In genomic region chr9:114331229-114332195, GRCh38 we compare ENCODE assay signal across 10 cellular contexts. TPM values are rescaled to one million over a fixed set of nuclear protein-coding genes. Genes with fewer than 3 reads are reported as not detected.
A peak's percentile ranks its signal among the peaks of the same experiment; 100 is the strongest.
DNase-seq lines count a peak whose midpoint lies in the region; ATAC-seq and TF ChIP-seq lines count a peak whose summit lies in the region.
"Not testable (repeated sequence)": the region's sequence is repeated elsewhere in the genome, so short reads cannot be mapped to it uniquely, and the experiment has no call there.
"Had no signal": no experiment of that assay in that cellular context is flagged by ENCODE, and none has a peak within 500 bp of the region (broad histone marks: within the 10 kb centered on the region; RNA-seq: fewer than 3 reads in every experiment).

No MANE protein-coding gene starts in this region.

- intact Hi-C loops in activated B cell treated with CpG ODN at 0.5 μM for 24 hours (cut with micrococcal nuclease); left cardiac atrium (cut with DNase I): not testable (repeated sequence)
- intact Hi-C loops in mucosa of descending colon (cut with DNase I, micrococcal nuclease): loop anchor here in 1 of 2 donors (10.0 kb wide), 1 partner anchor 323 kb away; the partner anchor contains the start of gene TEX53

- peak overlapping the region in 4 of 7 donors; percentile 20 to 72 (median 36) for H3K4me3 Mint-ChIP-seq in CD8-positive, alpha-beta memory T cell
- not testable (repeated sequence) for H3K4me3 Mint-ChIP-seq in activated B cell treated with CpG ODN at 0.5 μM for 24 hours; activated T-cell treated with anti-CD3 and anti-CD28 coated beads, Interleukin-2, amount 50 U/mL, for 24 hours; activated naive CD8-positive, alpha-beta T cell treated with anti-CD3 and anti-CD28 coated beads, Interleukin-2, amount 50 U/mL, for 24 hours; stimulated activated naive B cell treated with anti-CD40 and anti-IgM and Interleukin-4, amounts not matched to agents 10 μg/mL and 1 μg/mL and 100 μg/mL, for 72 hours

- H3K4me1 ChIP-seq in CD8-positive, alpha-beta memory T cell (ENCODE audit: insufficient read depth, low read length); mucosa of descending colon (ENCODE audit: low read depth): not testable (repeated sequence)

- not testable (repeated sequence) for H3K27ac ChIP-seq in CD8-positive, alpha-beta memory T cell (ENCODE audit: low read depth, low read length)

- ATAC-seq in activated B cell treated with CpG ODN at 0.5 μM for 24 hours (ENCODE audit: low read depth): peak; percentile 23
- ATAC-seq in activated naive CD8-positive, alpha-beta T cell treated with anti-CD3 and anti-CD28 coated beads, Interleukin-2, amount 50 U/mL, for 24 hours: peak; percentile 9
- ATAC-seq in left cardiac atrium: not testable (repeated sequence)
- peak; percentile 15 for ATAC-seq in mucosa of descending colon
- ATAC-seq in stimulated activated naive B cell treated with anti-CD40 and anti-IgM and Interleukin-4, amounts not matched to agents 10 μg/mL and 1 μg/mL and 100 μg/mL, for 72 hours (replicated peaks): peak; percentile 23 to 32

- H3K36me3 ChIP-seq in CD8-positive, alpha-beta memory T cell (ENCODE audit: insufficient read depth, low read length); mucosa of descending colon (ENCODE audit: low read depth): not testable (repeated sequence)

- H3K9me3 ChIP-seq in CD8-positive, alpha-beta memory T cell (ENCODE audit: low read length); mucosa of descending colon: not testable (repeated sequence)

- not testable (repeated sequence) for H3K27me3 ChIP-seq in CD8-positive, alpha-beta memory T cell (ENCODE audit: insufficient read depth, low read length, poor library complexity, severe bottlenecking)

- not testable (repeated sequence) for H3K27me3 Mint-ChIP-seq in CD8-positive, alpha-beta memory T cell; activated B cell treated with CpG ODN at 0.5 μM for 24 hours; activated T-cell treated with anti-CD3 and anti-CD28 coated beads, Interleukin-2, amount 50 U/mL, for 24 hours; activated naive CD8-positive, alpha-beta T cell treated with anti-CD3 and anti-CD28 coated beads, Interleukin-2, amount 50 U/mL, for 24 hours; stimulated activated naive B cell treated with anti-CD40 and anti-IgM and Interleukin-4, amounts not matched to agents 10 μg/mL and 1 μg/mL and 100 μg/mL, for 72 hours

- peak overlapping the region in 5 of 8 donors; percentile 35 to 80 (median 68) for H3K27ac Mint-ChIP-seq in CD8-positive, alpha-beta memory T cell
- peak overlapping the region; percentile 30 for H3K27ac Mint-ChIP-seq in activated B cell treated with CpG ODN at 0.5 μM for 24 hours
- peak overlapping the region; percentile 9 for H3K27ac Mint-ChIP-seq in activated T-cell treated with anti-CD3 and anti-CD28 coated beads, Interleukin-2, amount 50 U/mL, for 24 hours
- H3K27ac Mint-ChIP-seq in activated naive CD8-positive, alpha-beta T cell treated with anti-CD3 and anti-CD28 coated beads, Interleukin-2, amount 50 U/mL, for 24 hours: not testable (repeated sequence)
- H3K27ac Mint-ChIP-seq in stimulated activated naive B cell treated with anti-CD40 and anti-IgM and Interleukin-4, amounts not matched to agents 10 μg/mL and 1 μg/mL and 100 μg/mL, for 72 hours: peak overlapping the region; percentile 75

- DNase-seq in CD8-positive, alpha-beta memory T cell; activated B cell treated with CpG ODN at 0.5 μM for 24 hours; activated T-cell treated with anti-CD3 and anti-CD28 coated beads, Interleukin-2, amount 50 U/mL, for 24 hours; activated naive CD8-positive, alpha-beta T cell treated with anti-CD3 and anti-CD28 coated beads, Interleukin-2, amount 50 U/mL, for 24 hours; stimulated activated naive B cell treated with anti-CD40 and anti-IgM and Interleukin-4, amounts not matched to agents 10 μg/mL and 1 μg/mL and 100 μg/mL, for 72 hours: not testable (repeated sequence)
- DNase-seq in left cardiac atrium: peak; percentile 12
- peak in 1 of 3 donors; percentile 33 for DNase-seq in mucosa of descending colon

- H3K9me3 Mint-ChIP-seq in CD8-positive, alpha-beta memory T cell; activated B cell treated with CpG ODN at 0.5 μM for 24 hours; activated T-cell treated with anti-CD3 and anti-CD28 coated beads, Interleukin-2, amount 50 U/mL, for 24 hours; activated naive CD8-positive, alpha-beta T cell treated with anti-CD3 and anti-CD28 coated beads, Interleukin-2, amount 50 U/mL, for 24 hours; stimulated activated naive B cell treated with anti-CD40 and anti-IgM and Interleukin-4, amounts not matched to agents 10 μg/mL and 1 μg/mL and 100 μg/mL, for 72 hours: not testable (repeated sequence)

- TF ChIP-seq CTCF in activated B cell treated with CpG ODN at 0.5 μM for 24 hours (IDR thresholded peaks at IDR 0.05); mucosa of descending colon (IDR thresholded peaks at IDR 0.05): not testable (repeated sequence)

- CTCF ChIA-PET in CD8-positive, alpha-beta memory T cell (lab: Charles Lee): interaction anchor here (1.2 kb wide), 1 partner anchor 53 kb away, joined by 3 read pairs; no protein-coding TSS in a partner anchor
- CTCF ChIA-PET in activated B cell treated with CpG ODN at 0.5 μM for 24 hours (lab: Charles Lee): not testable (repeated sequence)

- peaks cover 18 to 28% (median 22%) of the 10 kb centered on the region in 3 donors for H3K4me1 Mint-ChIP-seq in CD8-positive, alpha-beta memory T cell
- not testable (repeated sequence) for H3K4me1 Mint-ChIP-seq in activated B cell treated with CpG ODN at 0.5 μM for 24 hours; activated naive CD8-positive, alpha-beta T cell treated with anti-CD3 and anti-CD28 coated beads, Interleukin-2, amount 50 U/mL, for 24 hours
- peaks cover 16% of the 10 kb centered on the region for H3K4me1 Mint-ChIP-seq in activated T-cell treated with anti-CD3 and anti-CD28 coated beads, Interleukin-2, amount 50 U/mL, for 24 hours (ENCODE audit: low read depth)
- H3K4me1 Mint-ChIP-seq in stimulated activated naive B cell treated with anti-CD40 and anti-IgM and Interleukin-4, amounts not matched to agents 10 μg/mL and 1 μg/mL and 100 μg/mL, for 72 hours: peaks cover 12 to 27% of the 10 kb centered on the region in 2 donors

- peaks cover 0 to 20% (median 9%) of the 10 kb centered on the region in 3 donors for H3K36me3 Mint-ChIP-seq in CD8-positive, alpha-beta memory T cell
- peaks cover 21% of the 10 kb centered on the region for H3K36me3 Mint-ChIP-seq in activated B cell treated with CpG ODN at 0.5 μM for 24 hours (ENCODE audit: low read depth)
- H3K36me3 Mint-ChIP-seq in activated T-cell treated with anti-CD3 and anti-CD28 coated beads, Interleukin-2, amount 50 U/mL, for 24 hours (ENCODE audit: low read depth): peaks cover 21% of the 10 kb centered on the region
- peaks cover 18% of the 10 kb centered on the region for H3K36me3 Mint-ChIP-seq in activated naive CD8-positive, alpha-beta T cell treated with anti-CD3 and anti-CD28 coated beads, Interleukin-2, amount 50 U/mL, for 24 hours (ENCODE audit: low read depth)
- peaks cover 18 to 19% of the 10 kb centered on the region in 2 donors for H3K36me3 Mint-ChIP-seq in stimulated activated naive B cell treated with anti-CD40 and anti-IgM and Interleukin-4, amounts not matched to agents 10 μg/mL and 1 μg/mL and 100 μg/mL, for 72 hours

- H3K4me3 ChIP-seq in CD8-positive, alpha-beta memory T cell (ENCODE audit: low read length); mucosa of descending colon: not testable (repeated sequence)

- POLR2A ChIA-PET in CD8-positive, alpha-beta memory T cell (lab: Charles Lee): interaction anchor here (0.6 kb wide), 1 partner anchor 596 kb away, joined by 3 read pairs; no protein-coding TSS in a partner anchor
- POLR2A ChIA-PET in activated B cell treated with CpG ODN at 0.5 μM for 24 hours (lab: Charles Lee): not testable (repeated sequence)

RNA-seq across cellular contexts. Expression of gene ORM2, which starts 1.8 kb away (rescaled TPM):
- total RNA-seq in CD8-positive, alpha-beta memory T cell: not detected
- polyA plus RNA-seq in CD8-positive, alpha-beta memory T cell: not detected
- total RNA-seq in activated B cell treated with CpG ODN at 0.5 μM for 24 hours (not detected in 2 replicates), left cardiac atrium (1 to 10 TPM in 1 of 2 donors, not detected in 1; 1.6 TPM), mucosa of descending colon (1 to 10 TPM in 1 of 3 donors, not detected in 2; 1.0 TPM)
- total RNA-seq: Calu3, MCF 10A, Right ventricle myocardium superior had no signal

RNA-seq across cellular contexts. Expression of gene ORM1, which starts 8.6 kb away (rescaled TPM):
- not detected for total RNA-seq in CD8-positive, alpha-beta memory T cell
- polyA plus RNA-seq in CD8-positive, alpha-beta memory T cell: not detected
- total RNA-seq in activated B cell treated with CpG ODN at 0.5 μM for 24 hours (not detected in 2 replicates), left cardiac atrium (1 to 10 TPM in 1 of 2 donors, under 1 TPM in 1; 0.71 to 4.8 TPM), mucosa of descending colon (1 to 10 TPM in 1 of 3 donors, not detected in 2; 2.8 TPM)
- total RNA-seq: Calu3, MCF 10A had no signal

RNA-seq across cellular contexts. Expression of gene AKNA, which starts 56.3 kb away (rescaled TPM):
- total RNA-seq in CD8-positive, alpha-beta memory T cell: 100 to 1,000 TPM; 126 TPM
- 45.6 TPM for polyA plus RNA-seq in CD8-positive, alpha-beta memory T cell
- total RNA-seq in activated B cell treated with CpG ODN at 0.5 μM for 24 hours: 283 and 322 TPM in 2 replicates
- 10 to 100 TPM in 1 of 2 donors, 1 to 10 TPM in 1; 9.1 to 13.0 TPM for total RNA-seq in left cardiac atrium
- 10 to 100 TPM; 29.3 to 45.1 (median 44.9) TPM for total RNA-seq in mucosa of descending colon
